In the genomic region with DNA sequence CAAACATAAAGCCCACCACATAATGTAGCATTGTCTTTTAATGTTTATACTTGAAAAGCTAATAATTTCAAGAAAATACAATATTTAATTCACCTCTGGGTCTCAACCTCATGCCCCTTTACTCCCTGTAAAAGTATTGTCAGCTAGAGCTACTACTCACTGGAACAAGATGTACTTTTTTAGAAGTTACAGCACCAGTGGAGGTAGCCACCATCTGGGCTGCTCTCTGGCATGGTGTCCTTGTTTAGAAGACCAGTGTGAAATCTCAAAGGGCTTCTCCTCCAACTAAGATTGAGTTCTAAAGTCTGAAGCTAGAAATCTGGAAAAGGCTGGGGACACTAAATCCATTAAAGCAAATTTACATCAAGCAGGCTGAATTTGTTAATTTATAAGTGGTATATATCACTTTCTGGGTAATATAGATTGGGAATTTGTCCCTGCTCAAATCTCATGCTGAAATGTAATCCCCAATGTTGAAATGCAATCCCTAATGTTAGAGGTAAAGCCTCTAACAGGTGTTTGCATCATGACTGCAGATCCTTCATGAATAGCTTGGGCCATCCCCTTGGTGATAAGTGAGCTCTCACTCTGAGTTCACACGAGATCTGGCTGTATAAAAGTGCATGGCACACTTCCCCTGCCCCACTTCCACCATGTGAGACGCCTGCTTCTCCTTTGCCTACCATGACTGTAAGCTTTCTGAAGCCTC, we compare ENCODE assay signal across 20 cellular contexts. TPM values are rescaled to one million over a fixed set of nuclear protein-coding genes. Genes with fewer than 3 reads are reported as not detected.
DNase-seq lines count a peak whose midpoint lies in the region; ATAC-seq, FAIRE-seq and TF ChIP-seq lines count a peak whose summit lies in the region.
"Had no signal": no experiment of that assay in that cellular context is flagged by ENCODE, and none has a peak within 500 bp of the region (broad histone marks: within the 10 kb centered on the region; RNA-seq: fewer than 3 reads in every experiment).

No MANE protein-coding gene starts in this region.

- H3K36me3 ChIP-seq in ascending aorta (peaks cover 8 to 24% of the 10 kb centered on the region in 2 donors), stomach (peaks cover 8 to 36% (median 31%) of the 10 kb centered on the region in 4 donors)

- intact Hi-C loops in ascending aorta (cut with DNase I), result loop anchor here (10.0 kb wide), 1 partner anchor 1117 kb away; no protein-coding TSS in a partner anchor
- intact Hi-C loops in stomach (cut with DNase I; ENCODE audit: low total_unique reads), result no loop called here

- POLR2A ChIA-PET in A549 (lab: Yijun Ruan, JAX), result no interaction called here

- H3K4me1 ChIP-seq in A549, result peaks cover 40% of the 10 kb centered on the region
- peaks cover 15 to 50% of the 10 kb centered on the region in 2 donors for H3K4me1 ChIP-seq in ascending aorta
- H3K4me1 ChIP-seq in stomach, result peaks cover 50 to 95% (median 71%) of the 10 kb centered on the region in 4 donors

- no peak for FAIRE-seq in A549 (lab: Jason Lieb, UNC)
- FAIRE-seq: D721Med, G401.6, GM12891, RCC 7860 had no signal

- CTCF ChIA-PET in A549 (lab: Yijun Ruan, JAX), result interaction anchor here (2.6 kb wide), 1 partner anchor 9 kb away, joined by 18 read pairs; no protein-coding TSS in a partner anchor

- TF ChIP-seq POLR2A in A549 (IDR thresholded peaks at IDR 0.05; ENCODE audit: low read length) (no peak), stomach (IDR thresholded peaks at IDR 0.05) (no peak)

- WGBS in A549 (ENCODE audit: missing lambda C conversion rate), result 94% methylated on average over 2 of the region's 2 CpGs
- 93 to 96% (median 94%) methylated on average over 2 of the region's 2 CpGs for WGBS in stomach, 5 donors

- TF ChIP-seq CTCF in A549 (IDR thresholded peaks at IDR 0.05) (no peak), ascending aorta (IDR thresholded peaks at IDR 0.05) (no peak), stomach (IDR thresholded peaks at IDR 0.05) (no peak)

- no peak for TF ChIP-seq EP300 in A549 (IDR thresholded peaks at IDR 0.05)
- no peak for TF ChIP-seq EP300 in stomach (IDR thresholded peaks at IDR 0.05)

- H3K27ac ChIP-seq in A549 (peak overlapping the region in 1 of 2 experiments; percentile 53; a peak in 1 of 6 replicates), ascending aorta (peak overlapping the region; percentile 17 to 86), stomach (peak overlapping the region in 3 of 5 donors; percentile 71 to 85 (median 80))

- no peaks in the 10 kb centered on the region for H3K27me3 ChIP-seq in ascending aorta
- no peaks in the 10 kb centered on the region for H3K27me3 ChIP-seq in stomach

- ATAC-seq in A549 (no peak), left lobe of liver (peak; percentile 47)
- ATAC-seq: GM23338 had no signal

- peak overlapping the region; percentile 43; the same call in 1 of the 3 replicates for H3K4me2 ChIP-seq in A549
- H3K4me2 ChIP-seq: GM23338 had no signal

- TF ChIP-seq RAD21 in A549 (conservative IDR thresholded peaks at IDR 0.05 in 1 of 2, IDR thresholded peaks at IDR 0.05 in 1 of 2), result no peak

- no peak for DNase-seq in A549 (ENCODE audit: low read depth in 1 of 2, low spot score in 1 of 2)
- no peak for DNase-seq in ascending aorta (ENCODE audit: low spot score in 2 of 2)
- DNase-seq in left lobe of liver (ENCODE audit: low spot score), result no peak
- no peak for DNase-seq in stomach
- no peak for DNase-seq in AG08395 (ENCODE audit: low spot score)
- DNase-seq in SKM-1 treated with dmso at 0.1 percent for 144 hours (lab: John Stamatoyannopoulos, UW; ENCODE audit: unreplicated experiment), result no peak
- DNase-seq in pons (ENCODE audit: low spot score), result no peak
- DNase-seq: AML-193; CD4-positive, alpha-beta T cell; DMS79 treated with DMSO at 0.1 percent for 48 hours; MV-4-11; NCI-H1436; NCI-H2029 treated with DMSO at 0.1 percent for 48 hours; NCI-H510A; NCI-H82 had no signal

- H3K9me3 ChIP-seq in A549 (no peaks in the 10 kb centered on the region), ascending aorta (no peaks in the 10 kb centered on the region), stomach (no peaks in the 10 kb centered on the region)

- H3K4me3 ChIP-seq in A549 (no peak overlapping the region), ascending aorta (no peak overlapping the region), stomach (no peak overlapping the region)
- H3K4me3 ChIP-seq: GM23338 had no signal

TF ChIP-seq in A549, 52 proteins besides CTCF, POLR2A, EP300 and RAD21:
- TF ChIP-seq ESRRA (IDR thresholded peaks at IDR 0.05; ENCODE audit: borderline replicate concordance, low read length) (no peak), KDM5A (IDR thresholded peaks at IDR 0.05) (no peak), HOXA7 (CRISPR knock-in tag; IDR thresholded peaks at IDR 0.05) (no peak), BHLHE40 (IDR thresholded peaks at IDR 0.05; ENCODE audit: low read depth, low read length) (no peak), CHD2 (IDR thresholded peaks at IDR 0.05; ENCODE audit: low read length, partially characterized antibody) (no peak), HEYL (CRISPR knock-in tag; IDR thresholded peaks at IDR 0.05) (no peak), EHMT2 (IDR thresholded peaks at IDR 0.05; ENCODE audit: low read depth) (no peak), HDAC2 (IDR thresholded peaks at IDR 0.05) (no peak), MAZ (IDR thresholded peaks at IDR 0.05; ENCODE audit: borderline replicate concordance, low read depth, low read length) (no peak), RFX5 (IDR thresholded peaks at IDR 0.05) (no peak), CHD4 (IDR thresholded peaks at IDR 0.05; ENCODE audit: borderline replicate concordance) (no peak)
- TF ChIP-seq, protein P1, sequence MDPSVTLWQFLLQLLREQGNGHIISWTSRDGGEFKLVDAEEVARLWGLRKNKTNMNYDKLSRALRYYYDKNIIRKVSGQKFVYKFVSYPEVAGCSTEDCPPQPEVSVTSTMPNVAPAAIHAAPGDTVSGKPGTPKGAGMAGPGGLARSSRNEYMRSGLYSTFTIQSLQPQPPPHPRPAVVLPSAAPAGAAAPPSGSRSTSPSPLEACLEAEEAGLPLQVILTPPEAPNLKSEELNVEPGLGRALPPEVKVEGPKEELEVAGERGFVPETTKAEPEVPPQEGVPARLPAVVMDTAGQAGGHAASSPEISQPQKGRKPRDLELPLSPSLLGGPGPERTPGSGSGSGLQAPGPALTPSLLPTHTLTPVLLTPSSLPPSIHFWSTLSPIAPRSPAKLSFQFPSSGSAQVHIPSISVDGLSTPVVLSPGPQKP (IDR thresholded peaks at IDR 0.05; ENCODE audit: low read depth, low read length), result no peak
- TF ChIP-seq, protein P2, sequence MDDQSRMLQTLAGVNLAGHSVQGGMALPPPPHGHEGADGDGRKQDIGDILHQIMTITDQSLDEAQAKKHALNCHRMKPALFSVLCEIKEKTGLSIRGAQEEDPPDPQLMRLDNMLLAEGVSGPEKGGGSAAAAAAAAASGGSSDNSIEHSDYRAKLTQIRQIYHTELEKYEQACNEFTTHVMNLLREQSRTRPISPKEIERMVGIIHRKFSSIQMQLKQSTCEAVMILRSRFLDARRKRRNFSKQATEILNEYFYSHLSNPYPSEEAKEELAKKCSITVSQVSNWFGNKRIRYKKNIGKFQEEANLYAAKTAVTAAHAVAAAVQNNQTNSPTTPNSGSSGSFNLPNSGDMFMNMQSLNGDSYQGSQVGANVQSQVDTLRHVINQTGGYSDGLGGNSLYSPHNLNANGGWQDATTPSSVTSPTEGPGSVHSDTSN (IDR thresholded peaks at IDR 0.05), result no peak
- TF ChIP-seq, protein P3, sequence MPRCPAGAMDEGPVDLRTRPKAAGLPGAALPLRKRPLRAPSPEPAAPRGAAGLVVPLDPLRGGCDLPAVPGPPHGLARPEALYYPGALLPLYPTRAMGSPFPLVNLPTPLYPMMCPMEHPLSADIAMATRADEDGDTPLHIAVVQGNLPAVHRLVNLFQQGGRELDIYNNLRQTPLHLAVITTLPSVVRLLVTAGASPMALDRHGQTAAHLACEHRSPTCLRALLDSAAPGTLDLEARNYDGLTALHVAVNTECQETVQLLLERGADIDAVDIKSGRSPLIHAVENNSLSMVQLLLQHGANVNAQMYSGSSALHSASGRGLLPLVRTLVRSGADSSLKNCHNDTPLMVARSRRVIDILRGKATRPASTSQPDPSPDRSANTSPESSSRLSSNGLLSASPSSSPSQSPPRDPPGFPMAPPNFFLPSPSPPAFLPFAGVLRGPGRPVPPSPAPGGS (IDR thresholded peaks at IDR 0.05), result no peak

RNA-seq across cellular contexts. Expression of a gene that starts 47.6 kb away (rescaled TPM):
- 44.4 and 52.1 TPM in 2 replicates for polyA plus RNA-seq in A549 (2011; rRNA removed)
- polyA plus RNA-seq in A549 (2012; cell fraction: cytosol; rRNA removed), result 16.9 and 17.9 TPM in 2 replicates
- polyA plus RNA-seq in A549 (2012; cell fraction: nucleus; rRNA removed), result 9.2 and 17.0 TPM in 2 replicates
- polyA plus RNA-seq in A549 (2017; fragmentation: RNase III; extraction: RNeasy Plus Mini Kit Qiagen cat#74134 plus additional on column Dnase treatment), result 44.3 to 46.0 TPM (median 45.8 TPM) in 3 replicates
- polyA minus RNA-seq in A549 (2011; rRNA and poly(A)+ RNA removed), result 24.2 and 25.6 TPM in 2 replicates
- total RNA-seq in ascending aorta, result 42.1 TPM
- total RNA-seq in left lobe of liver, result 30.6 TPM
- total RNA-seq in stomach, result 10 to 100 TPM in 4 of 5 donors, 1 to 10 TPM in 1; 6.7 to 91.6 (median 30.3) TPM
- polyA plus RNA-seq in stomach, result 10 to 100 TPM; 24.0 to 39.4 (median 28.1) TPM
